Comparison of ENCODE assay signal across 30 cellular contexts in the genomic region with DNA sequence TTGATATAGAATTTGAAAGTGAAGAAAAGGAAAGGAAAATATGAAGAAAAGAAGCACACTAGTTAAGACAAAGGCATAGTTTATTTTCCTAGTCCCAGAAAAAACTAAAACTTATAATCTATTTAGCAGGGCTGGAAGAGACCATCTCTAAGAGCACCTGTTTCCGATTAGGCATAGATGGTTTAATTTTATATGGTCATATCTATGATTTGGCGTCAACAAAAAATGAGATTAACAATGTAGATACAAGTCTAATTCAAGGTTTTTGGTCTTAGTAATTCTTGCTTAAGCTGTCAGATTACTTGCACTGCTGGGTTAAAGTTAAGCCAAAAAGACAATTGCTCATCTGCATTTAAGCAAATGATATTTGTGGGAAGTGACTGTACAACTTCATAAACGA.
"Had no signal": no experiment of that assay in that cellular context is flagged by ENCODE, and none has a peak within 500 bp of the region (broad histone marks: within the 10 kb centered on the region; RNA-seq: fewer than 3 reads in every experiment).

No MANE protein-coding gene starts in this region.

- FAIRE-seq: bronchial epithelial cell, TTC549 had no signal

- H3K36me3 ChIP-seq: ascending aorta, cardiac muscle cell had no signal

- H3K9me3 ChIP-seq: ascending aorta had no signal

- H3K27ac ChIP-seq: ascending aorta, cardiac muscle cell, VCaP had no signal

- H3K4me3 ChIP-seq: ascending aorta, cardiac muscle cell had no signal

- H3K27me3 ChIP-seq: ascending aorta, cardiac muscle cell had no signal

- DNase-seq: activated CD4-positive, alpha-beta memory T cell treated with anti-CD3 and anti-CD28 coated beads, Interleukin-2, amount 10 ng/mL, durations not matched to agents 7 days and 5 days; activated CD4-positive, alpha-beta T cell treated with anti-CD3 and anti-CD28 coated beads for 1 hour; activated CD4-positive, alpha-beta T cell treated with anti-CD3 and anti-CD28 coated beads for 36 hours; activated CD4-positive, alpha-beta T cell treated with anti-CD3 and anti-CD28 coated beads for 48 hours; activated CD4-positive, alpha-beta T cell treated with anti-CD3 and anti-CD28 coated beads, Interleukin-2, amount 10 ng/mL, durations not matched to agents 7 days and 5 days; activated CD4-positive, alpha-beta T cell treated with anti-CD3 and anti-CD28 coated beads, Interleukin-2, amount 50 U/mL, for 48 hours; activated CD4-positive, CD25-positive, alpha-beta regulatory T cell; activated CD8-positive, alpha-beta memory T cell treated with anti-CD3 and anti-CD28 coated beads for 24 hours; activated CD8-positive, alpha-beta memory T cell treated with anti-CD3 and anti-CD28 coated beads, Interleukin-2, amount 10 ng/mL, durations not matched to agents 7 days and 5 days; activated CD8-positive, alpha-beta memory T cell treated with anti-CD3 and anti-CD28 coated beads, Interleukin-2, amount 50 U/mL, for 48 hours; activated CD8-positive, alpha-beta T cell treated with anti-CD3 and anti-CD28 coated beads, Interleukin-2, amount 10 ng/mL, durations not matched to agents 7 days and 5 days; activated effector memory CD4-positive, alpha-beta T cell treated with Interleukin-2 at 50 U/mL for 16 hours; activated gamma-delta T cell; activated naive CD4-positive, alpha-beta T cell treated with anti-CD3 and anti-CD28 coated beads, Interleukin-2, amount 10 ng/mL, durations not matched to agents 7 days and 5 days; activated naive CD4-positive, alpha-beta T cell treated with Interleukin-2 at 50 U/mL for 16 hours; activated naive CD8-positive, alpha-beta T cell treated with anti-CD3 and anti-CD28 coated beads, Interleukin-2, amount 10 ng/mL, durations not matched to agents 7 days and 5 days; activated naive CD8-positive, alpha-beta T cell treated with anti-CD3 and anti-CD28 coated beads, Interleukin-2, amount 50 U/mL, for 24 hours; activated T-cell treated with anti-CD3 and anti-CD28 coated beads, Interleukin-2, amount 50 U/mL, for 24 hours; activated T-cell treated with anti-CD3 and anti-CD28 coated beads, Interleukin-2, amount 50 U/mL, for 48 hours; amygdala; anterior cingulate cortex; caudate nucleus; cerebellar nuclear complex; T-helper 2 cell; T-helper 9 cell had no signal
